In the genomic region with DNA sequence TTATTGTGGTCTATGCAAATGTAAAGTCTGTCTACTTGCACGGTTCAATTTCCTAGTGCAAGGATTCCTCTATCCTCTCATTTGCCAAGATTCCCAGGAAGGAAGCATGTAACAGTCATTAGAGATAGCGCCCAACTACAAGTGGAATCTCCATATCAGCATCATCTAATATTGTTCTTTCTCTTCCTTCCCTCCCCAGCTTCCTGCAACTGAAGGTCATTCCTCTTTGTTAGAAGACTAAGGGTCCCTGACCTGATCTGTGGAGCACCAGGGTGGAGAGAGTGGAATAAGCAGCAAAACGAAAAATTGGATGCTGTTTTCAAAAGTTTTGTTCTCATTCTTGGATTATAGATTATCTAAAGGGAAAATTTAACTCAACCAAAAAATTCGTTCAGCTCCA, we compare ENCODE assay signal across 25 cellular contexts.
"Had no signal": no experiment of that assay in that cellular context is flagged by ENCODE, and none has a peak within 500 bp of the region (broad histone marks: within the 10 kb centered on the region; RNA-seq: fewer than 3 reads in every experiment).

No MANE protein-coding gene starts in this region.

- H3K27me3 ChIP-seq: pancreas, sigmoid colon, tibial nerve, uterus had no signal

- ATAC-seq: lower lobe of right lung; naive thymus-derived CD8-positive, alpha-beta T cell; pancreas; stimulated activated memory B cell treated with anti-CD40 and anti-IgM and Interleukin-4, amounts not matched to agents 10 μg/mL and 1 μg/mL and 100 μg/mL, for 72 hours; stimulated activated naive CD8-positive, alpha-beta T cell treated with anti-CD3 and anti-CD28 coated beads, Interleukin-15, amount 100 ng/mL, for 72 hours had no signal

- H3K27ac ChIP-seq: left ventricle myocardium inferior, lower lobe of right lung, pancreas, prostate gland, sigmoid colon, tibial nerve, uterus had no signal

- DNase-seq: hypothalamus; immature natural killer cell; kidney; left ventricle myocardium inferior; lower lobe of right lung; naive thymus-derived CD8-positive, alpha-beta T cell; nucleus accumbens; pancreas; posterior cingulate gyrus; retina; right cardiac atrium; sigmoid colon; small intestine; stimulated activated CD4-positive, alpha-beta T cell treated with anti-CD3 and anti-CD28 coated beads, Interleukin-1b, Interleukin-23, amount 100 ng/mL, for 48 hours; stimulated activated CD4-positive, alpha-beta T cell treated with anti-CD3 and anti-CD28 coated beads, Interleukin-2, amount 100 ng/mL, for 48 hours; stimulated activated CD4-positive, alpha-beta T cell treated with anti-CD3 and anti-CD28 coated beads, Interleukin-4, amount 100 ng/mL, for 4 hours; stimulated activated CD8-positive, alpha-beta memory T cell treated with anti-CD3 and anti-CD28 coated beads, Interleukin-4, amount 100 ng/mL, for 48 hours; stimulated activated naive CD4-positive, alpha-beta T cell treated with Interleukin-2 at 50 U/mL for 16 hours; stimulated activated naive CD8-positive, alpha-beta T cell treated with anti-CD3 and anti-CD28 coated beads, Interleukin-15, amount 100 ng/mL, for 72 hours; substantia nigra; uterus had no signal

- H3K36me3 ChIP-seq: left ventricle myocardium inferior, lower lobe of right lung, pancreas, prostate gland, sigmoid colon, tibial nerve, uterus had no signal

- H3K4me3 ChIP-seq: left ventricle myocardium inferior, lower lobe of right lung, pancreas, prostate gland, sigmoid colon, tibial nerve, uterus had no signal

- H3K4me1 ChIP-seq: left ventricle myocardium inferior, lower lobe of right lung, prostate gland, sigmoid colon, uterus had no signal

- FAIRE-seq: islet of Langerhans, kidney, pancreas, small intestine had no signal

- H3K9me3 ChIP-seq: left ventricle myocardium inferior, lower lobe of right lung, pancreas, prostate gland, sigmoid colon, tibial nerve, uterus had no signal
